ENCODE assay signal across 18 cellular contexts in the genomic region with DNA sequence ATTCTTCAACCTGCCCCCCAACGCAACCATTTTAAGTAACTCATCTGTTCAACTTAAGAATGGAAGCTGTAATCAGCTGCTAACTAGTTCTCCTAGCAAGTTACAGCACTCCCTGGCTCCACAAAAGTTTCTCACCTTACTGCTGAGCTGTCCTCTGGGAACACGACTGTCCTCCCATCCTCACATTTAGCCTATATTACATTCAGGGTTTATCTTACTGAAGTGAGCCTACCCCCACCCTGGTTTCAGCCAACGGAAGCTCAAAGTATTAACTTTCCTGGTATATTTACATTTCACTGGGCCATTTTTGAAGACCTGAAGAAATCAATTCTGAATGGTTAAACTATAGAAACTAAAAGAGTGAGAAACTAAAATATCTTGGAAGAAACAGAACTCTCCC.
DNase-seq lines count a peak whose midpoint lies in the region; ATAC-seq, FAIRE-seq and TF ChIP-seq lines count a peak whose summit lies in the region.
"Had no signal": no experiment of that assay in that cellular context is flagged by ENCODE, and none has a peak within 500 bp of the region (broad histone marks: within the 10 kb centered on the region; RNA-seq: fewer than 3 reads in every experiment).

No MANE protein-coding gene starts in this region.

- no peak overlapping the region for H3K4me3 ChIP-seq in DND-41 (ENCODE audit: low read depth in 1 of 2, low read length in 2 of 2)
- H3K4me3 ChIP-seq in fibroblast of lung (replicated peaks in 1 of 4; ENCODE audit: control extremely low read depth in 1 of 4, insufficient read depth in 1 of 4, low read depth in 3 of 4, low read length in 4 of 4): no peak overlapping the region
- H3K4me3 ChIP-seq: SJSA1 had no signal

- H3K4me1 ChIP-seq in DND-41 (ENCODE audit: insufficient read depth, low read length) (peaks cover 38% of the 10 kb centered on the region), fibroblast of lung (ENCODE audit: control insufficient read depth, extremely low read depth, insufficient read depth, low read length) (no peaks in the 10 kb centered on the region)
- H3K4me1 ChIP-seq: SJSA1 had no signal

- peak; percentile 64 for FAIRE-seq in GM19239 (lab: Jason Lieb, UNC)

- no peak for TF ChIP-seq CTCF in DND-41 (IDR thresholded peaks at IDR 0.05; ENCODE audit: borderline replicate concordance, extremely low read depth, low read length, poor library complexity, severe bottlenecking)
- TF ChIP-seq CTCF in fibroblast of lung (conservative IDR thresholded peaks at IDR 0.05 in 1 of 2, IDR thresholded peaks at IDR 0.05 in 1 of 2; ENCODE audit: low read depth in 1 of 2, low read length in 2 of 2): no peak

- H3K27ac ChIP-seq in DND-41 (ENCODE audit: low read length) (no peak overlapping the region), fibroblast of lung (ENCODE audit: insufficient read depth, low read length) (no peak overlapping the region)
- H3K27ac ChIP-seq: SJSA1 had no signal

- H3K36me3 ChIP-seq in DND-41 (ENCODE audit: insufficient read depth, low read length) (no peaks in the 10 kb centered on the region), fibroblast of lung (ENCODE audit: control insufficient read depth, insufficient read depth, low read length) (no peaks in the 10 kb centered on the region)
- H3K36me3 ChIP-seq: SJSA1 had no signal

- H3K4me2 ChIP-seq in DND-41 (ENCODE audit: insufficient read depth, low read length) (no peak overlapping the region), fibroblast of lung (ENCODE audit: extremely low read depth, insufficient read depth, low read length) (no peak overlapping the region)

- DNase-seq in DND-41 (no peak), GM19239 (ENCODE audit: insufficient read length, low spot score) (no peak), NCI-H460 (ENCODE audit: extremely low read depth, low read depth) (peak; percentile 41), fibroblast of lung (ENCODE audit: low read depth in 2 of 2) (no peak), NOMO-1 treated with dmso at 0.1 percent for 144 hours (lab: John Stamatoyannopoulos, UW; ENCODE audit: unreplicated experiment) (no peak), NCI-H128 (lab: John Stamatoyannopoulos, UW; ENCODE audit: unreplicated experiment) (no peak), HPDE6-E6E7 (ENCODE audit: extremely low spot score) (no peak), KG1 (lab: John Stamatoyannopoulos, UW) (no peak)
- DNase-seq: 8988T, DMS79 treated with DMSO at 0.1 percent for 48 hours, GDM1, Kasumi-1, NCI-H1105, NCI-H1694 treated with DMSO at 0.1 percent for 48 hours, NCI-H2227 treated with DMSO at 0.1 percent for 48 hours, NCI-H524 treated with DMSO at 0.1 percent for 48 hours had no signal

- H4K20me1 ChIP-seq in DND-41 (ENCODE audit: insufficient read depth, low read length) (no peaks in the 10 kb centered on the region), fibroblast of lung (ENCODE audit: control insufficient read depth, extremely low read depth, insufficient read depth, low read length) (no peaks in the 10 kb centered on the region)

- no peak for ATAC-seq in DND-41 (ENCODE audit: insufficient read depth, low read depth)
- ATAC-seq: Panc1 had no signal

- H2AFZ ChIP-seq in DND-41 (ENCODE audit: low read depth, low read length) (0 out of 2 replicates have a peak overlapping the region, but pooled peaks have one; percentile 2), fibroblast of lung (ENCODE audit: low read length) (peak overlapping the region; percentile 7)

- H3K9me3 ChIP-seq in DND-41 (ENCODE audit: insufficient read depth, low read length, severe bottlenecking) (no peaks in the 10 kb centered on the region), fibroblast of lung (ENCODE audit: control insufficient read depth, insufficient read depth, low read depth, low read length) (no peaks in the 10 kb centered on the region)
- H3K9me3 ChIP-seq: SJSA1 had no signal

- H3K9ac ChIP-seq in DND-41 (ENCODE audit: low read depth, low read length): no peak overlapping the region
- H3K9ac ChIP-seq in fibroblast of lung (ENCODE audit: insufficient read depth, low read length): no peak overlapping the region

- no peaks in the 10 kb centered on the region for H3K27me3 ChIP-seq in DND-41 (ENCODE audit: insufficient read depth, low read length, poor library complexity)
- H3K27me3 ChIP-seq in fibroblast of lung (ENCODE audit: control insufficient read depth, insufficient read depth, low read length): no peaks in the 10 kb centered on the region
- H3K27me3 ChIP-seq: SJSA1 had no signal

- H3K79me2 ChIP-seq in DND-41 (ENCODE audit: insufficient read depth, low read length) (no peaks in the 10 kb centered on the region), fibroblast of lung (ENCODE audit: control insufficient read depth, insufficient read depth, low read length) (no peaks in the 10 kb centered on the region)
